In genomic region chr3:147758786-147759185, GRCh38 we compare ENCODE assay signal across 20 cellular contexts.
A peak's percentile ranks its signal among the peaks of the same experiment; 100 is the strongest.
DNase-seq lines count a peak whose midpoint lies in the region; ATAC-seq and TF ChIP-seq lines count a peak whose summit lies in the region.
"Had no signal": no experiment of that assay in that cellular context is flagged by ENCODE, and none has a peak within 500 bp of the region (broad histone marks: within the 10 kb centered on the region; RNA-seq: fewer than 3 reads in every experiment).

No MANE protein-coding gene starts in this region.

- WGBS in GM23248 (ENCODE audit: low coverage in 1 of 2, low lambda C conversion rate in 2 of 2, missing lambda C conversion rate in 2 of 2), 2 experiments: 24 to 29% methylated on average over 2 of the region's 2 CpGs

- peak; percentile 93 to 96 for ATAC-seq in gastrocnemius medialis
- ATAC-seq in GM18519 (IDR thresholded peaks at IDR 0.05; ENCODE audit: low FRiP score, unreplicated experiment): no peak
- ATAC-seq in GM18520 (IDR thresholded peaks at IDR 0.05; ENCODE audit: unreplicated experiment): no peak
- ATAC-seq: activated CD4-positive, alpha-beta T cell treated with anti-CD3 and anti-CD28 coated beads for 36 hours had no signal

- H3F3A ChIP-seq in GM23248 (ENCODE audit: insufficient read depth): no peaks in the 10 kb centered on the region

- H2AFZ ChIP-seq in GM23248: no peak overlapping the region; the same call in 1 of the 2 replicates

- DNase-seq in GM23248 (peak; percentile 70), dedifferentiated amniotic fluid mesenchymal stem cell (ENCODE audit: extremely low spot score) (peak; percentile 81), right atrium auricular region (ENCODE audit: low spot score) (no peak), gastrocnemius medialis (no peak), putamen (ENCODE audit: low spot score) (no peak), AG08396 (ENCODE audit: low spot score) (no peak)
- DNase-seq: activated CD4-positive, alpha-beta T cell treated with anti-CD3 and anti-CD28 coated beads for 36 hours; activated gamma-delta T cell; AML-193; anterior cingulate cortex; dorsolateral prefrontal cortex; esophagus squamous epithelium; GF-D8; lower lobe of right lung; NCI-H146; OCI-M1; T-helper 9 cell had no signal

- H3K4me2 ChIP-seq in GM23248 (ENCODE audit: unreplicated experiment): no peak overlapping the region

- H3K9me3 ChIP-seq in GM23248 (ENCODE audit: low read depth): no peaks in the 10 kb centered on the region
- no peaks in the 10 kb centered on the region for H3K9me3 ChIP-seq in right atrium auricular region
- no peaks in the 10 kb centered on the region for H3K9me3 ChIP-seq in gastrocnemius medialis
- H3K9me3 ChIP-seq: esophagus squamous epithelium, lower lobe of right lung, SJSA1 had no signal

- no peak for TF ChIP-seq POLR2A in gastrocnemius medialis (IDR thresholded peaks at IDR 0.05)

- no peaks in the 10 kb centered on the region for H3K36me3 ChIP-seq in GM23248 (ENCODE audit: low read depth)
- H3K36me3 ChIP-seq in right atrium auricular region: no peaks in the 10 kb centered on the region
- H3K36me3 ChIP-seq in gastrocnemius medialis: no peaks in the 10 kb centered on the region
- H3K36me3 ChIP-seq: esophagus squamous epithelium, lower lobe of right lung, SJSA1 had no signal

- H3K4me1 ChIP-seq in GM23248 (ENCODE audit: insufficient read depth): no peaks in the 10 kb centered on the region
- H3K4me1 ChIP-seq in right atrium auricular region: peaks cover 0 to 9% of the 10 kb centered on the region in 2 donors
- peaks cover 39 to 41% of the 10 kb centered on the region in 2 donors for H3K4me1 ChIP-seq in gastrocnemius medialis
- H3K4me1 ChIP-seq: esophagus squamous epithelium, lower lobe of right lung, SJSA1 had no signal

- H3K27me3 ChIP-seq in GM23248 (replicated peaks; ENCODE audit: insufficient read depth) (no peaks in the 10 kb centered on the region), right atrium auricular region (no peaks in the 10 kb centered on the region), gastrocnemius medialis (no peaks in the 10 kb centered on the region)
- H3K27me3 ChIP-seq: dorsolateral prefrontal cortex, esophagus squamous epithelium, SJSA1 had no signal

- in situ Hi-C loops in GM23248 (cut with MboI): no loop called here
- in situ Hi-C loops in gastrocnemius medialis (cut with MboI; ENCODE audit: low sequenced_read_pairs in 4 of 4): no loop called here

- no peaks in the 10 kb centered on the region for H3K9me2 ChIP-seq in GM23248 (ENCODE audit: insufficient read depth)

- H3K27ac ChIP-seq in GM23248 (0 out of 2 replicates have a peak overlapping the region, but pooled peaks have one; percentile 9), right atrium auricular region (peak overlapping the region; percentile 10 to 49), gastrocnemius medialis (peak overlapping the region; percentile 57 to 83 (median 75))
- H3K27ac ChIP-seq: lower lobe of right lung, SJSA1 had no signal

- H3K79me2 ChIP-seq in GM23248 (ENCODE audit: insufficient read depth): no peaks in the 10 kb centered on the region

- TF ChIP-seq CTCF in right atrium auricular region (IDR thresholded peaks at IDR 0.05): no peak
- TF ChIP-seq CTCF in gastrocnemius medialis (IDR thresholded peaks at IDR 0.05 in 4 of 5, conservative IDR thresholded peaks at IDR 0.05 in 1 of 5): no peak

- H3K4me3 ChIP-seq in GM23248 (no peak overlapping the region), right atrium auricular region (no peak overlapping the region), gastrocnemius medialis (no peak overlapping the region)
- H3K4me3 ChIP-seq: esophagus squamous epithelium, lower lobe of right lung, SJSA1 had no signal

- intact Hi-C loops in gastrocnemius medialis (cut with DNase I; ENCODE audit: low total_unique reads): loop anchor here (5.0 kb wide), 1 partner anchor 106 kb away; no protein-coding TSS in a partner anchor

- no peak overlapping the region for H3K9ac ChIP-seq in GM23248

- no peaks in the 10 kb centered on the region for H4K20me1 ChIP-seq in GM23248 (ENCODE audit: insufficient read depth)

Comparison
In these comparisons a context has a peak if more than half of its experiments do, and no peak if none do; other contexts are left out.
1. DNase-seq: peak in GM23248 (single experiment) and dedifferentiated amniotic fluid mesenchymal stem cell (single experiment); none in right atrium auricular region (single experiment), gastrocnemius medialis (0 of 2), putamen (single experiment) and AG08396 (single experiment).
2. H3K27ac ChIP-seq: peak in every context shown above with its lines; median percentile 75 in gastrocnemius medialis; 30 in right atrium auricular region; 9 in GM23248.
3. ATAC-seq: peak in gastrocnemius medialis (2 of 2); none in GM18519 (single experiment) and GM18520 (single experiment).